In the genomic region with DNA sequence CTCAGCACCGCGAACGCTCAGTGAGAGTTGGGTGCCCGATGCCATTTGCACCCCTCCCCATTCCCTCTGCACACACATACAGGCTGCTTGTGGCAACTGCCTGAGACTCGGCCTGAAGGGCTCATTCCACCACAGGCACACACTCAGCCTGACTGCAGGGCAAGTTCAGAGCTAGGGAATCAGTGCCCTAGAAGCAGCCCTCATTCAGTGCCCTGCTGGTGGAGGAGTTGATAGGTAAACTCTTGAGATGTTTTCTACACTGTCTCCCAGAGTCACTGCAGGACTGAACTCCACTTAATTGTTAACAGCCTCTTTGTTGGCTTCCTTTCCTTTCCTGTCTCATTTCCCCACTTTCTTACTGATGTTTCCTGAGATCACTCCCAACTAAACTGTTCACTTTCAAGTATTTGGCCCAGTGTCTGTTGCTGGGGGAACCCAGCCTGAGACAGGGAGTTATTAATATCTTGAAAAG, we compare ENCODE assay signal across 13 cellular contexts. TPM values are rescaled to one million over a fixed set of nuclear protein-coding genes. Genes with fewer than 3 reads are reported as not detected.
A peak's percentile ranks its signal among the peaks of the same experiment; 100 is the strongest.
DNase-seq lines count a peak whose midpoint lies in the region; TF ChIP-seq lines count a peak whose summit lies in the region.
"Had no signal": no experiment of that assay in that cellular context is flagged by ENCODE, and none has a peak within 500 bp of the region (broad histone marks: within the 10 kb centered on the region; RNA-seq: fewer than 3 reads in every experiment).

No MANE protein-coding gene starts in this region.

- intact Hi-C loops in left ventricle myocardium inferior (cut with micrococcal nuclease) = no loop called here
- intact Hi-C loops in activated naive CD4-positive, alpha-beta T cell treated with anti-CD3 and anti-CD28 coated beads for 36 hours (cut with micrococcal nuclease) = no loop called here

- no peaks in the 10 kb centered on the region for H4K20me1 ChIP-seq in osteoblast (ENCODE audit: insufficient read depth, low read length)

- no peaks in the 10 kb centered on the region for H3K36me3 Mint-ChIP-seq in activated naive CD4-positive, alpha-beta T cell treated with anti-CD3 and anti-CD28 coated beads for 36 hours (ENCODE audit: low read depth)
- H3K36me3 Mint-ChIP-seq: stimulated activated naive B cell treated with anti-CD40 and anti-IgM and Interleukin-4, amounts not matched to agents 10 μg/mL and 1 μg/mL and 100 μg/mL, for 72 hours had no signal

- H3K27me3 ChIP-seq in left ventricle myocardium inferior (ENCODE audit: low read depth) (no peaks in the 10 kb centered on the region), right atrium auricular region (no peaks in the 10 kb centered on the region), osteoblast (ENCODE audit: insufficient read depth, low read length) (no peaks in the 10 kb centered on the region)

- no peak overlapping the region for H3K4me3 Mint-ChIP-seq in activated naive CD4-positive, alpha-beta T cell treated with anti-CD3 and anti-CD28 coated beads for 36 hours
- H3K4me3 Mint-ChIP-seq: stimulated activated naive B cell treated with anti-CD40 and anti-IgM and Interleukin-4, amounts not matched to agents 10 μg/mL and 1 μg/mL and 100 μg/mL, for 72 hours had no signal

- H3K36me3 ChIP-seq in left ventricle myocardium inferior (no peaks in the 10 kb centered on the region), right atrium auricular region (no peaks in the 10 kb centered on the region), osteoblast (ENCODE audit: insufficient read depth, low read length) (no peaks in the 10 kb centered on the region)

- H3K27ac Mint-ChIP-seq in activated naive CD4-positive, alpha-beta T cell treated with anti-CD3 and anti-CD28 coated beads for 36 hours = no peak overlapping the region
- H3K27ac Mint-ChIP-seq: stimulated activated naive B cell treated with anti-CD40 and anti-IgM and Interleukin-4, amounts not matched to agents 10 μg/mL and 1 μg/mL and 100 μg/mL, for 72 hours had no signal

- H3K27ac ChIP-seq in left ventricle myocardium inferior (replicated peaks) (peak overlapping the region; percentile 44), right atrium auricular region (peak overlapping the region in 1 of 2 donors; percentile 55), osteoblast (ENCODE audit: low read depth, low read length) (no peak overlapping the region)

- TF ChIP-seq CTCF in left ventricle myocardium inferior (IDR thresholded peaks at IDR 0.05; ENCODE audit: borderline replicate concordance) (no peak), right atrium auricular region (IDR thresholded peaks at IDR 0.05) (no peak), fibroblast of mammary gland (conservative IDR thresholded peaks at IDR 0.05; ENCODE audit: control insufficient read depth, insufficient read depth, low read depth, low read length) (no peak), osteoblast (IDR thresholded peaks at IDR 0.05; ENCODE audit: extremely low read depth, low read depth, low read length) (no peak)

- H3K4me1 ChIP-seq in left ventricle myocardium inferior (peaks cover 32% of the 10 kb centered on the region), right atrium auricular region (peaks cover 0 to 32% of the 10 kb centered on the region in 2 donors), osteoblast (ENCODE audit: insufficient read depth, low read length) (peaks cover 14% of the 10 kb centered on the region)

- no peaks in the 10 kb centered on the region for H3K9me3 ChIP-seq in left ventricle myocardium inferior (replicated peaks)
- no peaks in the 10 kb centered on the region for H3K9me3 ChIP-seq in right atrium auricular region
- no peaks in the 10 kb centered on the region for H3K9me3 ChIP-seq in osteoblast (ENCODE audit: low read depth, low read length)

- H3K4me2 ChIP-seq in osteoblast (ENCODE audit: insufficient read depth, low read length) = no peak overlapping the region

- peaks cover 2% of the 10 kb centered on the region for H3K27me3 Mint-ChIP-seq in activated naive CD4-positive, alpha-beta T cell treated with anti-CD3 and anti-CD28 coated beads for 36 hours (ENCODE audit: low read depth)
- H3K27me3 Mint-ChIP-seq: stimulated activated naive B cell treated with anti-CD40 and anti-IgM and Interleukin-4, amounts not matched to agents 10 μg/mL and 1 μg/mL and 100 μg/mL, for 72 hours had no signal

- peak overlapping the region; percentile 43 for H2AFZ ChIP-seq in osteoblast (ENCODE audit: low read length)

- peaks cover 1% of the 10 kb centered on the region for H3K9me3 Mint-ChIP-seq in activated naive CD4-positive, alpha-beta T cell treated with anti-CD3 and anti-CD28 coated beads for 36 hours
- H3K9me3 Mint-ChIP-seq: stimulated activated naive B cell treated with anti-CD40 and anti-IgM and Interleukin-4, amounts not matched to agents 10 μg/mL and 1 μg/mL and 100 μg/mL, for 72 hours had no signal

- H3K4me1 Mint-ChIP-seq in activated naive CD4-positive, alpha-beta T cell treated with anti-CD3 and anti-CD28 coated beads for 36 hours (ENCODE audit: low read depth) = no peaks in the 10 kb centered on the region
- H3K4me1 Mint-ChIP-seq: stimulated activated naive B cell treated with anti-CD40 and anti-IgM and Interleukin-4, amounts not matched to agents 10 μg/mL and 1 μg/mL and 100 μg/mL, for 72 hours had no signal

- no peaks in the 10 kb centered on the region for H3K79me2 ChIP-seq in osteoblast (ENCODE audit: insufficient read depth, low read length)

- H3K4me3 ChIP-seq in left ventricle myocardium inferior (no peak overlapping the region), right atrium auricular region (no peak overlapping the region), fibroblast of mammary gland (ENCODE audit: control insufficient read depth, low read depth, low read length) (no peak overlapping the region), osteoblast (ENCODE audit: insufficient read depth, low read length) (no peak overlapping the region)

- DNase-seq in left ventricle myocardium inferior = no peak
- no peak for DNase-seq in right atrium auricular region (ENCODE audit: low spot score)
- peak; percentile 13 for DNase-seq in fibroblast of mammary gland (ENCODE audit: low read depth)
- DNase-seq in osteoblast (ENCODE audit: insufficient read length, low spot score, missing footprints) = no peak
- DNase-seq in stimulated activated CD4-positive, alpha-beta T cell treated with anti-CD3 and anti-CD28 coated beads, Interleukin-4, amount 100 ng/mL, for 24 hours = no peak
- no peak for DNase-seq in activated naive CD4-positive, alpha-beta T cell treated with anti-CD3 and anti-CD28 coated beads for 36 hours
- DNase-seq in NCI-H526 treated with DMSO at 0.1 percent for 48 hours (lab: John Stamatoyannopoulos, UW) = no peak
- no peak for DNase-seq in effector CD4-positive, alpha-beta T cell
- DNase-seq: DMS79; NCI-H446 treated with DMSO at 0.1 percent for 48 hours; occipital lobe; stimulated activated CD4-positive, alpha-beta T cell treated with anti-CD3 and anti-CD28 coated beads, Interleukin-1b, Interleukin-23, amount 100 ng/mL, for 48 hours; stimulated activated naive B cell treated with anti-CD40 and anti-IgM and Interleukin-4, amounts not matched to agents 10 μg/mL and 1 μg/mL and 100 μg/mL, for 72 hours had no signal

- CTCF ChIA-PET in activated naive CD4-positive, alpha-beta T cell treated with anti-CD3 and anti-CD28 coated beads for 36 hours (lab: Charles Lee) = no interaction called here

RNA-seq across cellular contexts. Expression of a gene that starts 16.9 kb away (rescaled TPM):
- total RNA-seq in left ventricle myocardium inferior (0.36 TPM), right atrium auricular region (under 1 TPM in 1 of 2 donors, not detected in 1; 0.31 TPM), osteoblast (0.88 and 1.1 TPM in 2 replicates)
- total RNA-seq in activated naive CD4-positive, alpha-beta T cell treated with anti-CD3 and anti-CD28 coated beads for 36 hours = not detected

RNA-seq across cellular contexts. Expression of a gene that starts 26.1 kb away (rescaled TPM):
- total RNA-seq in left ventricle myocardium inferior (34.0 TPM), right atrium auricular region (100 to 1,000 TPM in 1 of 2 donors, 10 to 100 TPM in 1; 64.9 to 151 TPM), osteoblast (1.8 and 4.0 TPM in 2 replicates)
- 1 to 10 TPM; 4.1 to 5.1 TPM for total RNA-seq in activated naive CD4-positive, alpha-beta T cell treated with anti-CD3 and anti-CD28 coated beads for 36 hours
